ENCODE assay signal across 15 cellular contexts in genomic region chr12:58420496-58420895, GRCh38.
DNase-seq lines count a peak whose midpoint lies in the region; ATAC-seq, FAIRE-seq and TF ChIP-seq lines count a peak whose summit lies in the region.
"Had no signal": no experiment of that assay in that cellular context is flagged by ENCODE, and none has a peak within 500 bp of the region (broad histone marks: within the 10 kb centered on the region; RNA-seq: fewer than 3 reads in every experiment).

No MANE protein-coding gene starts in this region.

- H3K4me2 ChIP-seq in mammary epithelial cell (ENCODE audit: insufficient read depth, low read depth, low read length) (peak overlapping the region; percentile 69), keratinocyte (ENCODE audit: control insufficient read depth, extremely low read depth, insufficient read depth, low read depth, low read length) (peak overlapping the region; percentile 72)

- H3K4me1 ChIP-seq in mammary epithelial cell (ENCODE audit: insufficient read depth, low read length): peaks cover 34% of the 10 kb centered on the region
- H3K4me1 ChIP-seq in keratinocyte (ENCODE audit: control insufficient read depth, extremely low read depth, insufficient read depth, low read length): peaks cover 51% of the 10 kb centered on the region
- H3K4me1 ChIP-seq: gastrocnemius medialis had no signal

- DNase-seq in AG10803 (ENCODE audit: low read depth) (peak; percentile 80), NCI-H226 (peak; percentile 62), mammary epithelial cell (peak; percentile 92), keratinocyte (ENCODE audit: low read depth, low spot score) (no peak), NOMO-1 treated with DMSO at 0.1 percent for 48 hours (lab: John Stamatoyannopoulos, UW; ENCODE audit: unreplicated experiment) (no peak)
- no peak for DNase-seq in stimulated activated CD4-positive, alpha-beta T cell treated with anti-CD3 and anti-CD28 coated beads, Interleukin-2, amount 100 ng/mL, for 24 hours
- DNase-seq: activated CD4-positive, alpha-beta T cell treated with anti-CD3 and anti-CD28 coated beads for 1 hour; activated CD8-positive, alpha-beta memory T cell treated with anti-CD3 and anti-CD28 coated beads, Interleukin-2, amount 50 U/mL, for 48 hours; activated naive CD4-positive, alpha-beta T cell treated with anti-CD3 and anti-CD28 coated beads, Interleukin-2, amount 10 ng/mL, durations not matched to agents 7 days and 5 days; cerebellar nuclear complex; DMS53; gastrocnemius medialis; ovary had no signal

- H2AFZ ChIP-seq in mammary epithelial cell (ENCODE audit: low read depth, low read length) (no peak overlapping the region), keratinocyte (ENCODE audit: control insufficient read depth, low read length) (peak overlapping the region; percentile 25)

- no peaks in the 10 kb centered on the region for H3K9me3 ChIP-seq in mammary epithelial cell (replicated peaks; ENCODE audit: insufficient read depth, low read length)
- no peaks in the 10 kb centered on the region for H3K9me3 ChIP-seq in keratinocyte (ENCODE audit: control insufficient read depth, low read depth, low read length)
- H3K9me3 ChIP-seq: gastrocnemius medialis, ovary had no signal

- H3K79me2 ChIP-seq in mammary epithelial cell (ENCODE audit: insufficient read depth, low read length) (no peaks in the 10 kb centered on the region), keratinocyte (ENCODE audit: control insufficient read depth, insufficient read depth, low read length) (no peaks in the 10 kb centered on the region)

- whole genome bisulfite sequencing in mammary epithelial cell (ENCODE audit: low coverage, missing lambda C conversion rate): 3% methylated on average over 4 of the region's 4 CpGs

- BruUV-seq in mammary epithelial cell (replicated peaks; lab: Mats Ljungman, UMichigan): no TSS peak

- H4K20me1 ChIP-seq in mammary epithelial cell (ENCODE audit: insufficient read depth, low read length): no peaks in the 10 kb centered on the region
- H4K20me1 ChIP-seq in keratinocyte (ENCODE audit: control insufficient read depth, extremely low read depth, insufficient read depth, low read length): no peaks in the 10 kb centered on the region

- in situ Hi-C loops in mammary epithelial cell (cut with MboI; ENCODE audit: low sequenced_read_pairs in 2 of 2): no loop called here

- no peaks in the 10 kb centered on the region for H3K36me3 ChIP-seq in mammary epithelial cell (ENCODE audit: insufficient read depth, low read length)
- H3K36me3 ChIP-seq in keratinocyte (ENCODE audit: control insufficient read depth in 2 of 2, extremely low read depth in 1 of 2, insufficient read depth in 2 of 2, low read length in 2 of 2): no peaks in the 10 kb centered on the region
- H3K36me3 ChIP-seq: gastrocnemius medialis, ovary had no signal

- CTCF ChIA-PET in mammary epithelial cell (lab: Charles Lee; ENCODE audit: low non-redundant PET): no interaction called here

- no peak for TF ChIP-seq CTCF in AG10803 (conservative IDR thresholded peaks at IDR 0.05; ENCODE audit: low read length)
- TF ChIP-seq CTCF in mammary epithelial cell (conservative IDR thresholded peaks at IDR 0.05 in 1 of 2, IDR thresholded peaks at IDR 0.05 in 1 of 2; ENCODE audit: extremely low read depth in 1 of 2, insufficient read depth in 1 of 2, low read depth in 1 of 2, low read length in 2 of 2): no peak
- no peak for TF ChIP-seq CTCF in keratinocyte (optimal IDR thresholded peaks at IDR 0.05 in 1 of 3, IDR thresholded peaks at IDR 0.05 in 1 of 3, conservative IDR thresholded peaks at IDR 0.05 in 1 of 3; ENCODE audit: extremely low read depth in 1 of 3, insufficient read depth in 2 of 3, low read length in 3 of 3)

- H3K27ac ChIP-seq in mammary epithelial cell (ENCODE audit: insufficient read depth, low read depth, low read length) (peak overlapping the region; percentile 67), keratinocyte (ENCODE audit: control insufficient read depth, insufficient read depth, low read length) (peak overlapping the region; percentile 77)
- H3K27ac ChIP-seq: gastrocnemius medialis, ovary had no signal

- H3K9ac ChIP-seq in mammary epithelial cell (ENCODE audit: insufficient read depth, low read length) (peak overlapping the region; percentile 15), keratinocyte (ENCODE audit: control insufficient read depth, extremely low read depth, insufficient read depth, low read length) (peak overlapping the region; percentile 52)

- dilution Hi-C loops in mammary epithelial cell (cut with HindIII; ENCODE audit: low sequenced_read_pairs) (no loop called here), keratinocyte (cut with MboI; ENCODE audit: extremely low pct_ligation_motif_present, low sequenced_read_pairs) (no loop called here)

- ATAC-seq in HG02852 (IDR thresholded peaks at IDR 0.05; ENCODE audit: unreplicated experiment) (no peak), GM18867 (IDR thresholded peaks at IDR 0.05; ENCODE audit: unreplicated experiment) (no peak)
- ATAC-seq: gastrocnemius medialis had no signal

- H3K4me3 ChIP-seq in AG10803 (ENCODE audit: low read length): no peak overlapping the region
- H3K4me3 ChIP-seq in mammary epithelial cell (replicated peaks in 1 of 3; ENCODE audit: insufficient read depth in 1 of 3, low read depth in 2 of 3, low read length in 3 of 3): peak overlapping the region in 1 of 3 experiments; percentile 9
- H3K4me3 ChIP-seq in keratinocyte (ENCODE audit: control insufficient read depth in 2 of 3, extremely low read depth in 1 of 3, insufficient read depth in 2 of 3, low read depth in 1 of 3, low read length in 3 of 3): no peak overlapping the region
- H3K4me3 ChIP-seq: gastrocnemius medialis, ovary had no signal

- intact Hi-C loops in mammary epithelial cell (cut with micrococcal nuclease): no loop called here

- FAIRE-seq in keratinocyte (lab: Jason Lieb, UNC): peak; percentile 77

- no peaks in the 10 kb centered on the region for H3K9me1 ChIP-seq in keratinocyte (ENCODE audit: control insufficient read depth, extremely low read depth, insufficient read depth, low read length)

- H3K27me3 ChIP-seq in mammary epithelial cell (ENCODE audit: insufficient read depth, low read length) (no peaks in the 10 kb centered on the region), keratinocyte (ENCODE audit: control insufficient read depth, extremely low read depth, insufficient read depth, low read length) (no peaks in the 10 kb centered on the region)
- H3K27me3 ChIP-seq: gastrocnemius medialis, ovary had no signal

Comparison
In these comparisons a context has a peak if more than half of its experiments do, and no peak if none do; other contexts are left out.
1. DNase-seq: peak in AG10803 (single experiment), NCI-H226 (single experiment) and mammary epithelial cell (single experiment); none in keratinocyte (single experiment), NOMO-1 treated with DMSO at 0.1 percent for 48 hours (single experiment) and stimulated activated CD4-positive, alpha-beta T cell treated with anti-CD3 and anti-CD28 coated beads, Interleukin-2, amount 100 ng/mL, for 24 hours (0 of 2).